ENCODE assay signal across 12 cellular contexts in the genomic region with DNA sequence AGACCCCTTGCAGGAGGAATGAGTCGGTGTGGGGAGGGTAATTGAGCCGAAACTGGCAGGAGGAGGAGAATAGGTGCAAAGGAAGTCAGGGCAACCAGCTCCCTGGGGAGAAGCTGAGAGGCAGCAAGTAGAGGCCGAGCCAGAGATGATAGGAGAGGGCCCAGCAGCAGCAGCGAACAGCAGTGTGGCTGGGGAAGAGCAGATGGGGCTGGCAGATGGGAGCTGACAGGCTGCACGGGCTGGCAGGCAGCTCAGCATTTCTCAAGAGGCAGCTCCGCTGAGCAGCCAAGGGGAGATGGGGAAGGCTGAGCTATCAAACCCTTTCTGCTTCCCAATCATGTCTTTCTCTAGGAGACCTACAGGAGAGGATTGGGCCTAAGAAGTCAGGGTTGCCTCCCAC.
A peak's percentile ranks its signal among the peaks of the same experiment; 100 is the strongest.
DNase-seq lines count a peak whose midpoint lies in the region; ATAC-seq and TF ChIP-seq lines count a peak whose summit lies in the region.
"Had no signal": no experiment of that assay in that cellular context is flagged by ENCODE, and none has a peak within 500 bp of the region (broad histone marks: within the 10 kb centered on the region; RNA-seq: fewer than 3 reads in every experiment).

No MANE protein-coding gene starts in this region.

- H3K27me3 Mint-ChIP-seq in neural progenitor cell (ENCODE audit: insufficient read depth, low read depth), result peaks cover 2% of the 10 kb centered on the region
- H3K27me3 Mint-ChIP-seq: activated naive CD8-positive, alpha-beta T cell had no signal

- H3K9me3 Mint-ChIP-seq in neural progenitor cell, result no peaks in the 10 kb centered on the region

- H3K4me3 ChIP-seq in neural progenitor cell, result no peak overlapping the region
- H3K4me3 ChIP-seq: SJSA1, transverse colon had no signal

- peak overlapping the region; percentile 77 for H2AFZ ChIP-seq in neural progenitor cell (replicated peaks)

- H3K4me1 Mint-ChIP-seq in neural progenitor cell, result peaks cover 8% of the 10 kb centered on the region

- no peak overlapping the region for H3K4me3 Mint-ChIP-seq in neural progenitor cell
- H3K4me3 Mint-ChIP-seq: activated naive CD8-positive, alpha-beta T cell had no signal

- no peaks in the 10 kb centered on the region for H3K36me3 Mint-ChIP-seq in neural progenitor cell
- H3K36me3 Mint-ChIP-seq: activated naive CD8-positive, alpha-beta T cell had no signal

- no peak for TF ChIP-seq CTCF in neural progenitor cell (IDR thresholded peaks at IDR 0.05)

- no peak overlapping the region for H3K9ac ChIP-seq in neural progenitor cell

- H3K27me3 ChIP-seq in neural progenitor cell, result no peaks in the 10 kb centered on the region
- H3K27me3 ChIP-seq: SJSA1, transverse colon had no signal

- no peaks in the 10 kb centered on the region for H3K79me2 ChIP-seq in neural progenitor cell (ENCODE audit: low read depth)

- no peaks in the 10 kb centered on the region for H3F3A ChIP-seq in neural progenitor cell (ENCODE audit: low read depth)

- H3K36me3 ChIP-seq in neural progenitor cell, result no peaks in the 10 kb centered on the region
- H3K36me3 ChIP-seq: SJSA1, transverse colon had no signal

- H3K27ac Mint-ChIP-seq in neural progenitor cell, result peak overlapping the region; percentile 67
- H3K27ac Mint-ChIP-seq: activated naive CD8-positive, alpha-beta T cell had no signal

- no peaks in the 10 kb centered on the region for H3K9me3 ChIP-seq in neural progenitor cell (ENCODE audit: low read depth)
- H3K9me3 ChIP-seq: SJSA1, transverse colon had no signal

- peak; percentile 98 for DNase-seq in DMS 273 treated with DMSO at 0.1 percent for 48 hours (lab: John Stamatoyannopoulos, UW)
- DNase-seq in NCI-H1436 treated with DMSO at 0.1 percent for 48 hours (lab: John Stamatoyannopoulos, UW), result peak; percentile 12
- DNase-seq in anterior cingulate cortex (lab: John Stamatoyannopoulos, UW), result peak in 36 of 58 donors; percentile 1 to 84 (median 38)
- no peak for DNase-seq in neural progenitor cell (ENCODE audit: low spot score)
- no peak for DNase-seq in NK-92 treated with Interleukin-12 subunit alpha and Interleukin-12 subunit beta, amount 100 ng/mL, for 24 hours (lab: John Stamatoyannopoulos, UW)
- DNase-seq: effector memory CD4-positive, alpha-beta T cell had no signal

- no peak overlapping the region for H3K4me2 ChIP-seq in neural progenitor cell

- H4K20me1 ChIP-seq in neural progenitor cell (ENCODE audit: low read depth), result no peaks in the 10 kb centered on the region

- no peak for ATAC-seq in GM18858 (IDR thresholded peaks at IDR 0.05; ENCODE audit: unreplicated experiment)
- ATAC-seq in GM21619 (IDR thresholded peaks at IDR 0.05; ENCODE audit: unreplicated experiment), result no peak
- ATAC-seq in GM21381 (IDR thresholded peaks at IDR 0.05; ENCODE audit: unreplicated experiment), result no peak

- H3K27ac ChIP-seq in neural progenitor cell, result no peak overlapping the region
- H3K27ac ChIP-seq: SJSA1 had no signal

- H3K4me1 ChIP-seq in neural progenitor cell, result no peaks in the 10 kb centered on the region
- H3K4me1 ChIP-seq: SJSA1 had no signal

Comparison
In these comparisons a context has a peak if more than half of its experiments do, and no peak if none do; other contexts are left out.
1. DNase-seq: peak in DMS 273 treated with DMSO at 0.1 percent for 48 hours (single experiment), NCI-H1436 treated with DMSO at 0.1 percent for 48 hours (single experiment) and anterior cingulate cortex (36 of 58); none in neural progenitor cell (single experiment) and NK-92 treated with Interleukin-12 subunit alpha and Interleukin-12 subunit beta, amount 100 ng/mL, for 24 hours (single experiment).